ENCODE assay signal across 11 cellular contexts in the genomic region with DNA sequence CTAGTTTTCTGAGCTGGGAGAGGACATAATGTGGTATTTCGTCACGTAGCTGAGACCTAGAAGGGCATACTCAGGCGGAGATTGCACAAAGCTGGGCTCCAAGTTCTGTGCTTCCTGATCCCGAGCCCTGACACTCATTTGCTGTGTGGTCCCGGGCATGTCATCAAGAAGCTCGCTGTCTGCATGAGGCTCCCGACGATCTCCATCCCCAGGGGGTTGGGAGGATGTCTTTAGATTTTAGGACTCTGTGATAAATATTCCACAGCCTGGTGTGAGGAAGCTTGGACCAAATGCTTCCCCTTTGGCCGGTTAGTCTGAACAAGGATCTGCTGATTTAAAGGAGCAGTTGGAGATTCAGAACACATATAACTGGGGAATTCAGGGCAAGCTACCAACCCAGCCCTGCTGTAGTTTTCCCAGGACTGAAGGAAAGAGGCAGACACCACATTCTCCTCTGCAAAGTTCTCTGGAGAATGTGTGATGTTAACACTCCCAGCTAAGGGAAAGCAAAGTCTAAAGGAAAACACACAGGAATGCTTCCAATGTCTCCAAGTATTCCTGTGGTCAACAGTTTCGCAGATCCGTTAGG. TPM values are rescaled to one million over a fixed set of nuclear protein-coding genes. Genes with fewer than 3 reads are reported as not detected.
DNase-seq lines count a peak whose midpoint lies in the region; ATAC-seq and TF ChIP-seq lines count a peak whose summit lies in the region.
"Had no signal": no experiment of that assay in that cellular context is flagged by ENCODE, and none has a peak within 500 bp of the region (broad histone marks: within the 10 kb centered on the region; RNA-seq: fewer than 3 reads in every experiment).

No MANE protein-coding gene starts in this region.

- H3K4me3 ChIP-seq in astrocyte of the cerebellum (ENCODE audit: low read depth, low read length) (peak overlapping the region; percentile 28), hepatocyte (no peak overlapping the region)

- H3K36me3 ChIP-seq in hepatocyte (replicated peaks; ENCODE audit: insufficient read depth, low read depth) = no peaks in the 10 kb centered on the region

- H3K27ac Mint-ChIP-seq in natural killer cell = no peak overlapping the region

- peaks cover 0 to 6% of the 10 kb centered on the region in 2 donors for H3K27me3 Mint-ChIP-seq in natural killer cell (ENCODE audit: low read depth in 2 of 2)

- WGBS in hepatocyte (ENCODE audit: low lambda C conversion rate, missing lambda C conversion rate) = 50% methylated on average over 11 of the region's 11 CpGs

- in situ Hi-C loops in astrocyte of the cerebellum (cut with HindIII; ENCODE audit: low sequenced_read_pairs) = loop anchor here (5.0 kb wide), 1 partner anchor 48 kb away; no protein-coding TSS in a partner anchor

- H3K4me1 Mint-ChIP-seq in natural killer cell = no peaks in the 10 kb centered on the region
- H3K4me1 Mint-ChIP-seq: central memory CD8-positive, alpha-beta T cell had no signal

- no peak overlapping the region for H2AFZ ChIP-seq in hepatocyte

- peaks cover 6% of the 10 kb centered on the region for H3K79me2 ChIP-seq in hepatocyte

- intact Hi-C loops in sciatic nerve (cut with DNase I) = no loop called here
- intact Hi-C loops in natural killer cell (cut with micrococcal nuclease) = no loop called here

- DNase-seq in Ammon's horn (ENCODE audit: low spot score) (peak; percentile 27), astrocyte of the cerebellum (ENCODE audit: low read depth) (peak; percentile 84), hepatocyte (ENCODE audit: low spot score) (peak; percentile 26), sciatic nerve (ENCODE audit: low spot score) (peak; percentile 85), natural killer cell (no peak), NCI-H187 treated with DMSO at 0.1 percent for 48 hours (lab: John Stamatoyannopoulos, UW) (no peak)
- DNase-seq in activated CD8-positive, alpha-beta memory T cell treated with anti-CD3 and anti-CD28 coated beads, Interleukin-2, amount 50 U/mL, for 4 hours = no peak
- DNase-seq: activated CD4-positive, CD25-positive, alpha-beta regulatory T cell; NCI-H526 had no signal

- no peaks in the 10 kb centered on the region for H3K36me3 Mint-ChIP-seq in natural killer cell

- peak overlapping the region; percentile 77 for H3K4me2 ChIP-seq in hepatocyte

- no peaks in the 10 kb centered on the region for H3K9me2 ChIP-seq in hepatocyte (replicated peaks; ENCODE audit: insufficient read depth)

- H3K27ac ChIP-seq in hepatocyte = peak overlapping the region; percentile 81

- no peaks in the 10 kb centered on the region for H3K9me3 ChIP-seq in hepatocyte (ENCODE audit: low read depth)

- H3K4me1 ChIP-seq in hepatocyte (ENCODE audit: insufficient read depth) = peaks cover 43% of the 10 kb centered on the region

- no peaks in the 10 kb centered on the region for H3K9me3 Mint-ChIP-seq in natural killer cell
- H3K9me3 Mint-ChIP-seq: central memory CD8-positive, alpha-beta T cell had no signal

- H3K4me3 Mint-ChIP-seq in natural killer cell = no peak overlapping the region
- H3K4me3 Mint-ChIP-seq: central memory CD8-positive, alpha-beta T cell had no signal

- H3K27me3 ChIP-seq in hepatocyte = no peaks in the 10 kb centered on the region

- no peak for TF ChIP-seq CTCF in astrocyte of the cerebellum (IDR thresholded peaks at IDR 0.05; ENCODE audit: low read depth, low read length, missing control alignments)
- no peak for TF ChIP-seq CTCF in hepatocyte (IDR thresholded peaks at IDR 0.05; ENCODE audit: poor library complexity)
- TF ChIP-seq CTCF in natural killer cell (IDR thresholded peaks at IDR 0.05) = no peak

- no peaks in the 10 kb centered on the region for H4K20me1 ChIP-seq in hepatocyte (ENCODE audit: insufficient read depth, poor library complexity, severe bottlenecking)

- ATAC-seq in sciatic nerve = peak; percentile 75
- ATAC-seq in natural killer cell = no peak
- no peak for ATAC-seq in HG03159 (IDR thresholded peaks at IDR 0.05; ENCODE audit: unreplicated experiment)

RNA-seq across cellular contexts. Expression of a gene that starts 2.3 kb away (rescaled TPM):
- 51.0 and 54.6 TPM in 2 replicates for total RNA-seq in hepatocyte
- 47.1 and 51.4 TPM in 2 replicates for polyA plus RNA-seq in hepatocyte
- total RNA-seq in sciatic nerve = 7.3 TPM
- not detected for total RNA-seq in natural killer cell

Comparison
In these comparisons a context has a peak if more than half of its experiments do, and no peak if none do; other contexts are left out.
1. DNase-seq: peak in Ammon's horn (single experiment), astrocyte of the cerebellum (single experiment), hepatocyte (single experiment) and sciatic nerve (single experiment); none in natural killer cell (single experiment), NCI-H187 treated with DMSO at 0.1 percent for 48 hours (single experiment) and activated CD8-positive, alpha-beta memory T cell treated with anti-CD3 and anti-CD28 coated beads, Interleukin-2, amount 50 U/mL, for 4 hours (single experiment).